33 cellular contexts compared by ENCODE assay signal in genomic region chr4:71070015-71070414, GRCh38.
"Had no signal": no experiment of that assay in that cellular context is flagged by ENCODE, and none has a peak within 500 bp of the region (broad histone marks: within the 10 kb centered on the region; RNA-seq: fewer than 3 reads in every experiment).

No MANE protein-coding gene starts in this region.

- H3K4me1 ChIP-seq: adrenal gland, ascending aorta, breast epithelium had no signal

- H3K27ac ChIP-seq: adrenal gland, ascending aorta, body of pancreas, brain microvascular endothelial cell, breast epithelium, cardiac muscle cell had no signal

- ATAC-seq: activated naive CD4-positive, alpha-beta T cell treated with anti-CD3 and anti-CD28 coated beads, Interleukin-2, amount 50 U/mL, for 72 hours; activated naive CD8-positive, alpha-beta T cell treated with anti-CD3 and anti-CD28 coated beads, Interleukin-2, amount 50 U/mL, for 24 hours; activated T-cell treated with anti-CD3 and anti-CD28 coated beads, Interleukin-2, amount 50 U/mL, for 4 hours; activated T-cell treated with anti-CD3 and anti-CD28 coated beads, Interleukin-2, amount 50 U/mL, for 72 hours; activated T-helper 17 cell treated with anti-CD3 and anti-CD28 coated beads, Interleukin-2, amount 50 U/mL, for 72 hours; body of pancreas had no signal

- FAIRE-seq: bronchial epithelial cell had no signal

- DNase-seq: activated effector memory CD4-positive, alpha-beta T cell treated with anti-CD3 and anti-CD28 coated beads, Interleukin-2, amount 50 U/mL, for 16 hours; activated effector memory CD4-positive, alpha-beta T cell treated with Interleukin-2 at 50 U/mL for 16 hours; activated gamma-delta T cell; activated gamma-delta T cell treated with Interleukin-2 at 50 U/mL for 16 hours; activated naive CD4-positive, alpha-beta T cell; activated naive CD4-positive, alpha-beta T cell treated with anti-CD3 and anti-CD28 coated beads for 36 hours; activated naive CD4-positive, alpha-beta T cell treated with anti-CD3 and anti-CD28 coated beads, Interleukin-2, amount 10 ng/mL, durations not matched to agents 7 days and 5 days; activated naive CD4-positive, alpha-beta T cell treated with anti-CD3 and anti-CD28 coated beads, Interleukin-2, amount 50 U/mL, for 16 hours; activated naive CD4-positive, alpha-beta T cell treated with Interleukin-2 at 50 U/mL for 16 hours; activated naive CD8-positive, alpha-beta T cell treated with anti-CD3 and anti-CD28 coated beads for 36 hours; activated naive CD8-positive, alpha-beta T cell treated with anti-CD3 and anti-CD28 coated beads, Interleukin-2, amount 10 ng/mL, durations not matched to agents 7 days and 5 days; activated naive CD8-positive, alpha-beta T cell treated with anti-CD3 and anti-CD28 coated beads, Interleukin-2, amount 50 U/mL, for 24 hours; activated T-cell treated with anti-CD3 and anti-CD28 coated beads, Interleukin-2, amount 50 U/mL, for 1 hour; activated T-cell treated with anti-CD3 and anti-CD28 coated beads, Interleukin-2, amount 50 U/mL, for 24 hours; activated T-cell treated with anti-CD3 and anti-CD28 coated beads, Interleukin-2, amount 50 U/mL, for 4 hours; activated T-cell treated with anti-CD3 and anti-CD28 coated beads, Interleukin-2, amount 50 U/mL, for 48 hours; activated T-cell treated with anti-CD3 and anti-CD28 coated beads, Interleukin-2, amount 50 U/mL, for 72 hours; adrenal gland; amniotic stem cell; amygdala; anterior cingulate cortex; aorta; body of pancreas; brain microvascular endothelial cell; caudate nucleus; central memory CD4-positive, alpha-beta T cell; cerebellar nuclear complex had no signal

- H3K4me3 ChIP-seq: adrenal gland, ascending aorta, body of pancreas, breast epithelium, cardiac muscle cell had no signal

- H3K36me3 ChIP-seq: adrenal gland, ascending aorta, brain microvascular endothelial cell, breast epithelium, cardiac muscle cell had no signal

- H3K9me3 ChIP-seq: adrenal gland, ascending aorta, body of pancreas, breast epithelium had no signal

- H3K27me3 ChIP-seq: adrenal gland, ascending aorta, body of pancreas, brain microvascular endothelial cell, breast epithelium, cardiac muscle cell had no signal
